Comparison of ENCODE assay signal across 9 cellular contexts in genomic region chr7:82044497-82045080, GRCh38.
DNase-seq lines count a peak whose midpoint lies in the region; ATAC-seq lines count a peak whose summit lies in the region.
"Had no signal": no experiment of that assay in that cellular context is flagged by ENCODE, and none has a peak within 500 bp of the region (broad histone marks: within the 10 kb centered on the region; RNA-seq: fewer than 3 reads in every experiment).

No MANE protein-coding gene starts in this region.

- no peak overlapping the region for H4K8ac ChIP-seq in mesenchymal stem cell (ENCODE audit: low read length)

- H3K36me3 ChIP-seq in mesenchymal stem cell (ENCODE audit: control insufficient read depth in 1 of 2, insufficient read depth in 2 of 2, low read depth in 1 of 2, low read length in 2 of 2) = no peaks in the 10 kb centered on the region

- H2BK120ac ChIP-seq in mesenchymal stem cell (ENCODE audit: low read depth, low read length) = no peak overlapping the region

- no peak overlapping the region for H3K9ac ChIP-seq in mesenchymal stem cell (ENCODE audit: low read length)

- no peaks in the 10 kb centered on the region for H3K9me3 ChIP-seq in mesenchymal stem cell (ENCODE audit: control insufficient read depth, low read length)

- no peak overlapping the region for H3K18ac ChIP-seq in mesenchymal stem cell (ENCODE audit: low read depth in 1 of 2, low read length in 2 of 2)

- ATAC-seq in GM18867 (IDR thresholded peaks at IDR 0.05; ENCODE audit: unreplicated experiment) (peak; percentile 71), HG03565 (IDR thresholded peaks at IDR 0.05; ENCODE audit: unreplicated experiment) (peak; percentile 63)

- H3K79me1 ChIP-seq in mesenchymal stem cell (replicated peaks; ENCODE audit: low read length, poor library complexity, severe bottlenecking) = no peaks in the 10 kb centered on the region

- no peak overlapping the region for H3K4me3 ChIP-seq in mesenchymal stem cell (ENCODE audit: insufficient read depth in 1 of 2, low read depth in 1 of 2, low read length in 2 of 2)

- no peak overlapping the region for H2AK5ac ChIP-seq in mesenchymal stem cell (ENCODE audit: low read length, severe bottlenecking)

- H2BK15ac ChIP-seq in mesenchymal stem cell (ENCODE audit: low read depth, poor library complexity, severe bottlenecking) = no peak overlapping the region

- H3K23ac ChIP-seq in mesenchymal stem cell (ENCODE audit: low read length in 2 of 2) = no peak overlapping the region

- no peak overlapping the region for H3K4me2 ChIP-seq in mesenchymal stem cell (ENCODE audit: low read length, poor library complexity, severe bottlenecking)

- H2BK5ac ChIP-seq in mesenchymal stem cell (ENCODE audit: low read depth, low read length, poor library complexity, severe bottlenecking) = no peak overlapping the region

- DNase-seq in AG20443 (ENCODE audit: low spot score) (peak; percentile 32), NCI-H82 treated with DMSO at 0.1 percent for 48 hours (lab: John Stamatoyannopoulos, UW; ENCODE audit: unreplicated experiment) (peak; percentile 56), cerebellum (ENCODE audit: low spot score) (peak; percentile 23), mesenchymal stem cell (peak; percentile 68), islet precursor cell (no peak), T1000 (lab: John Stamatoyannopoulos, UW) (no peak)
- DNase-seq: stimulated activated naive B cell treated with anti-CD40 and anti-IgM and Interleukin-4, amounts not matched to agents 10 μg/mL and 1 μg/mL and 100 μg/mL, for 72 hours had no signal

- no peak overlapping the region for H2BK12ac ChIP-seq in mesenchymal stem cell (ENCODE audit: low read length in 2 of 2)

- H3K4me1 ChIP-seq in mesenchymal stem cell (ENCODE audit: control insufficient read depth, insufficient read depth, low read depth, low read length) = peaks cover 2% of the 10 kb centered on the region

- no peak overlapping the region for H2AFZ ChIP-seq in mesenchymal stem cell (ENCODE audit: low read depth, low read length)

- no peak overlapping the region for H3K14ac ChIP-seq in mesenchymal stem cell (ENCODE audit: low read length in 2 of 2)

- H3K4ac ChIP-seq in mesenchymal stem cell (ENCODE audit: low read depth in 1 of 2, low read length in 2 of 2) = no peak overlapping the region

- 40% methylated on average over 1 of the region's 2 CpGs for WGBS in mesenchymal stem cell

- H3K27me3 ChIP-seq in mesenchymal stem cell (ENCODE audit: control insufficient read depth in 1 of 2, insufficient read depth in 1 of 2, low read length in 2 of 2) = no peaks in the 10 kb centered on the region

- H4K91ac ChIP-seq in mesenchymal stem cell (ENCODE audit: low read length) = no peak overlapping the region

- H3K27ac ChIP-seq in mesenchymal stem cell (ENCODE audit: low read length, poor library complexity, severe bottlenecking) = no peak overlapping the region

Comparison
In these comparisons a context has a peak if more than half of its experiments do, and no peak if none do; other contexts are left out.
1. DNase-seq: peak in AG20443 (single experiment), NCI-H82 treated with DMSO at 0.1 percent for 48 hours (single experiment), cerebellum (single experiment) and mesenchymal stem cell (single experiment); none in islet precursor cell (single experiment) and T1000 (single experiment).